Comparison of ENCODE assay signal across 13 cellular contexts in the genomic region with DNA sequence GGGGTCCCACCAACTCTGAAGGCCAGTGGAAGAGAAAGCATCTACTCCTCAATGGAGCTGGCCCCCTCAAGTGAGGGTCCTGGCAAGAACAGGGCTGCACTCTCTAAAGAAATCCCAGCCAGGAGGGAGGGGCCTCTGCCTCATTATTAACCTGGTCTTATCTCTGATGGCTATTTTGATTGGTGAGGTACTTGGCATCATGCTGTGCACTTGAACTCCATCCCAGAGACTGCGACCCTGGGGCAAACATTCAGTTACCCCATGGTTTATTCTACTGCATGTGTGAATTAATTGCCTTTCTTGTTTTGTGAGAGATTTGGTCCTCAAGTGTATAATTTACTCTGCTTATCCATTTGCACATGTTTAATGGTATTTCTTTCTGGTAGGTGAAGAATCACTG. TPM values are rescaled to one million over a fixed set of nuclear protein-coding genes. Genes with fewer than 3 reads are reported as not detected.
A peak's percentile ranks its signal among the peaks of the same experiment; 100 is the strongest.
DNase-seq lines count a peak whose midpoint lies in the region; ATAC-seq and TF ChIP-seq lines count a peak whose summit lies in the region.
"Had no signal": no experiment of that assay in that cellular context is flagged by ENCODE, and none has a peak within 500 bp of the region (broad histone marks: within the 10 kb centered on the region; RNA-seq: fewer than 3 reads in every experiment).

No MANE protein-coding gene starts in this region.

- H3K27me3 Mint-ChIP-seq in activated CD8-positive, alpha-beta T cell treated with anti-CD3 and anti-CD28 coated beads for 36 hours: peaks cover 17% of the 10 kb centered on the region

- POLR2A ChIA-PET in activated CD8-positive, alpha-beta T cell treated with anti-CD3 and anti-CD28 coated beads for 36 hours (lab: Charles Lee): no interaction called here

- no peaks in the 10 kb centered on the region for H3K4me1 Mint-ChIP-seq in activated CD8-positive, alpha-beta T cell treated with anti-CD3 and anti-CD28 coated beads for 36 hours (ENCODE audit: low read depth)

- ATAC-seq in GM21515 (IDR thresholded peaks at IDR 0.05; ENCODE audit: unreplicated experiment): no peak
- no peak for ATAC-seq in activated CD8-positive, alpha-beta T cell treated with anti-CD3 and anti-CD28 coated beads for 36 hours

- TF ChIP-seq EP300 in esophagus muscularis mucosa (IDR thresholded peaks at IDR 0.05): no peak

- no peaks in the 10 kb centered on the region for H3K36me3 Mint-ChIP-seq in activated CD8-positive, alpha-beta T cell treated with anti-CD3 and anti-CD28 coated beads for 36 hours (ENCODE audit: low read depth)

- H3K4me2 ChIP-seq in Loucy (ENCODE audit: low read depth, low read length, poor library complexity, severe bottlenecking): peak overlapping the region; percentile 30

- H3K27me3 ChIP-seq in H7 (ENCODE audit: control insufficient read depth, insufficient read depth, low read length) (no peaks in the 10 kb centered on the region), Loucy (ENCODE audit: insufficient read depth, low read length, poor library complexity, severe bottlenecking) (no peaks in the 10 kb centered on the region), esophagus muscularis mucosa (peaks cover 0 to 64% (median 18%) of the 10 kb centered on the region in 4 donors)

- H3K4me1 ChIP-seq in Loucy (ENCODE audit: insufficient read depth, low read length, poor library complexity, severe bottlenecking) (peaks cover 3% of the 10 kb centered on the region), esophagus muscularis mucosa (peaks cover 0 to 8% (median 5%) of the 10 kb centered on the region in 4 donors)
- H3K4me1 ChIP-seq: HAP-1 had no signal

- no peak overlapping the region for H3K4me3 Mint-ChIP-seq in activated CD8-positive, alpha-beta T cell treated with anti-CD3 and anti-CD28 coated beads for 36 hours
- H3K4me3 Mint-ChIP-seq: B cell; CD4-positive, alpha-beta T cell had no signal

- no peak for TF ChIP-seq POLR2A in esophagus muscularis mucosa (IDR thresholded peaks at IDR 0.05; ENCODE audit: low read depth)

- no peaks in the 10 kb centered on the region for H3K79me2 ChIP-seq in Loucy (ENCODE audit: insufficient read depth, low read length)

- H3K27ac ChIP-seq in esophagus muscularis mucosa (replicated peaks in 1 of 4): no peak overlapping the region
- H3K27ac ChIP-seq: HL-60 had no signal

- H3K9me3 ChIP-seq in Loucy (ENCODE audit: insufficient read depth, low read depth, low read length): no peaks in the 10 kb centered on the region
- H3K9me3 ChIP-seq in esophagus muscularis mucosa: no peaks in the 10 kb centered on the region
- H3K9me3 ChIP-seq: HAP-1 had no signal

- no peak overlapping the region for H3K27ac Mint-ChIP-seq in activated CD8-positive, alpha-beta T cell treated with anti-CD3 and anti-CD28 coated beads for 36 hours
- H3K27ac Mint-ChIP-seq: B cell; CD4-positive, alpha-beta T cell had no signal

- CTCF ChIA-PET in activated CD8-positive, alpha-beta T cell treated with anti-CD3 and anti-CD28 coated beads for 36 hours (lab: Charles Lee): no interaction called here

- no peaks in the 10 kb centered on the region for H3K9me2 ChIP-seq in Loucy (replicated peaks; ENCODE audit: low read depth, low read length)

- H2AFZ ChIP-seq in Loucy (ENCODE audit: low read length): no peak overlapping the region

- intact Hi-C loops in esophagus muscularis mucosa (cut with DNase I): no loop called here
- intact Hi-C loops in activated CD8-positive, alpha-beta T cell treated with anti-CD3 and anti-CD28 coated beads for 36 hours (cut with micrococcal nuclease): loop anchor here (5.0 to 10.0 kb wide), 2 partner anchors 162 to 304 kb away; no protein-coding TSS in a partner anchor

- H3K9ac ChIP-seq in Loucy (ENCODE audit: low read depth, low read length, poor library complexity, severe bottlenecking): no peak overlapping the region

- H3K4me3 ChIP-seq in H7 (ENCODE audit: insufficient read depth, low read depth, low read length) (no peak overlapping the region), Loucy (ENCODE audit: low read length, poor library complexity, severe bottlenecking) (no peak overlapping the region), esophagus muscularis mucosa (no peak overlapping the region)
- H3K4me3 ChIP-seq: HAP-1 had no signal

- H3F3A ChIP-seq in Loucy (ENCODE audit: low read depth): no peaks in the 10 kb centered on the region

- DNase-seq in NCI-H345 (lab: John Stamatoyannopoulos, UW) (peak; percentile 4), NCI-H345 treated with DMSO at 0.1 percent for 48 hours (lab: John Stamatoyannopoulos, UW; ENCODE audit: unreplicated experiment) (no peak), H7 (peak; percentile 60), esophagus muscularis mucosa (ENCODE audit: extremely low spot score) (peak; percentile 57), HuH-7.5 (ENCODE audit: low spot score) (no peak)
- no peak for DNase-seq in activated CD8-positive, alpha-beta T cell treated with anti-CD3 and anti-CD28 coated beads for 36 hours
- DNase-seq: GOT3 had no signal

- no peaks in the 10 kb centered on the region for H3K9me3 Mint-ChIP-seq in activated CD8-positive, alpha-beta T cell treated with anti-CD3 and anti-CD28 coated beads for 36 hours
- H3K9me3 Mint-ChIP-seq: CD4-positive, alpha-beta T cell had no signal

- WGBS in esophagus muscularis mucosa: 23% methylated on average over 1 of the region's 1 CpG

- H4K20me1 ChIP-seq in Loucy (ENCODE audit: insufficient read depth, low read length, poor library complexity, severe bottlenecking): no peaks in the 10 kb centered on the region

- no peak for TF ChIP-seq CTCF in Loucy (conservative IDR thresholded peaks at IDR 0.05; ENCODE audit: low read length)
- no peak for TF ChIP-seq CTCF in esophagus muscularis mucosa (IDR thresholded peaks at IDR 0.05)
- TF ChIP-seq CTCF in activated CD8-positive, alpha-beta T cell treated with anti-CD3 and anti-CD28 coated beads for 36 hours (IDR thresholded peaks at IDR 0.05): no peak

- H3K36me3 ChIP-seq in H7 (replicated peaks; ENCODE audit: control insufficient read depth, insufficient read depth, low read length) (no peaks in the 10 kb centered on the region), Loucy (ENCODE audit: insufficient read depth, low read length) (no peaks in the 10 kb centered on the region), esophagus muscularis mucosa (no peaks in the 10 kb centered on the region)
- H3K36me3 ChIP-seq: HAP-1 had no signal

RNA-seq across cellular contexts. Expression of a gene that starts 55.0 kb away (rescaled TPM):
- total RNA-seq in H7 (2014; rRNA removed; shearing (Covaris generic)): 20.2 and 22.5 TPM in 2 replicates
- total RNA-seq in esophagus muscularis mucosa: 10 to 100 TPM; 16.6 to 20.0 (median 19.2) TPM
- 10 to 100 TPM; 47.7 to 47.9 TPM for total RNA-seq in activated CD8-positive, alpha-beta T cell treated with anti-CD3 and anti-CD28 coated beads for 36 hours

Comparison
In these comparisons a context has a peak if more than half of its experiments do, and no peak if none do; other contexts are left out.
1. DNase-seq: peak in NCI-H345 (single experiment), H7 (single experiment) and esophagus muscularis mucosa (single experiment); none in NCI-H345 treated with DMSO at 0.1 percent for 48 hours (single experiment), HuH-7.5 (single experiment) and activated CD8-positive, alpha-beta T cell treated with anti-CD3 and anti-CD28 coated beads for 36 hours (single experiment).